Comparison of ENCODE assay signal across 8 cellular contexts in genomic region chr11:62025429-62026105, GRCh38.
DNase-seq lines count a peak whose midpoint lies in the region; ATAC-seq and TF ChIP-seq lines count a peak whose summit lies in the region.

No MANE protein-coding gene starts in this region.

- DNase-seq in AG08396 (ENCODE audit: low spot score) (peak; percentile 75), NCI-H146 (lab: John Stamatoyannopoulos, UW) (peak; percentile 21), erythroblast (lab: John Stamatoyannopoulos, UW) (peak; percentile 95 to 98), non-pigmented ciliary epithelial cell (ENCODE audit: low read depth) (peak; percentile 91), substantia nigra (lab: John Stamatoyannopoulos, UW) (peak in 16 of 49 donors; percentile 11 to 74 (median 34))
- DNase-seq in activated CD8-positive, alpha-beta memory T cell treated with anti-CD3 and anti-CD28 coated beads for 4 hours (ENCODE audit: low read depth in 2 of 2), result peak; percentile 24 to 36

- H3K27ac ChIP-seq in substantia nigra (ENCODE audit: low read depth, low read length, poor library complexity, severe bottlenecking), result peak overlapping the region; percentile 30

- ATAC-seq in GM21529 (IDR thresholded peaks at IDR 0.05; ENCODE audit: unreplicated experiment) (peak; percentile 83), GM18873 (IDR thresholded peaks at IDR 0.05; ENCODE audit: low FRiP score, unreplicated experiment) (no peak)

- TF ChIP-seq POLR2A in erythroblast (IDR thresholded peaks at IDR 0.05; ENCODE audit: low read length), result peak; percentile 94
